1 cellular context compared by ENCODE assay signal in the genomic region with DNA sequence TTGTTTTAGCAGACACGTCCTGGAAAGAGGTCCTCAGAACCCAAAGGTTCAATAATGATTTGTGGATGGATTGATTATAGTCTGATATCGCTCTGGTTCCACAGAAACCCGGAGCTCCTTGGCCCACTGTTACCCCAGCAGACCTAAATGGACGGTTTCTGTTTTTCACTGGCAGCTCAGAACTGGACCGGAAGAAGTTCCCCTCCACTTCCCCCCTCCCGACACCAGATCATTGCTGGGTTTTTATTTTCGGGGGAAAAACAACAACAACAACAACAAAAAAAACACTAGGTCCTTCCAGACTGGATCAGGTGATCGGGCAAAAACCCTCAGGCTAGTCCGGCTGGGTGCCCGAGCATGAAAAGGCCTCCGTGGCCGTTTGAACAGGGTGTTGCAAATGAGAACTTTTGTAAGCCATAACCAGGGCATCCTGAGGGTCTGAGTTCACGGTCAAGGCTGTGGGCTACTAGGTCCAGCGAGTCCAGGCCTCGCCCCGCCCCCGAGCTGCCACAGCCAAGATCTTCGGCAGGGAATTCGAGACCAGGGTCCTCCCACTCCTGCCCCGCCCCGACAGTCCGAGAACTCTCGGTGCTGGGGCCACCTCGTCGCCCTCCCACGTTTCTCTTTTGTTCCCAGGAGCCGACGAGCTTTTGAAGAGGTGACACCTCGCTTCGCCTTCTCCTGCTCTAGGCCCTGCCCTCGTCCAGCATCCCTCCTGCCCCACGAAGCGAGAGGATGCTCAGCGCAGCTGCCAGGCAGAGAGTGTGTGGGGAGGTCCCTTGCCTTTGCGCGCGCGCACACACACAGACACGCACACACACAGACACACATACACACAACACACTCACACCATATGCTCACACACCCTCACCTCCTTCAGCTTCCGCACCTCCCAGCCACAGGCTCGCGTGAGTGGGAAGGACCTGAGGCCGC.
TF ChIP-seq lines count a peak whose summit lies in the region.

No MANE protein-coding gene starts in this region.

TF ChIP-seq in endothelial cell of umbilical vein, 7 proteins besides CTCF, POLR2A, EP300 and RAD21:
- TF ChIP-seq EZH2 (IDR thresholded peaks at IDR 0.05; ENCODE audit: borderline replicate concordance, low read depth, low read length, severe bottlenecking) = peak; percentile 66
- TF ChIP-seq MYC (IDR thresholded peaks at IDR 0.05; ENCODE audit: low read depth, low read length) = no peak
- no peak for TF ChIP-seq JUN (IDR thresholded peaks at IDR 0.05; ENCODE audit: borderline replicate concordance, insufficient read depth, insufficient read length, low read depth)
- no peak for TF ChIP-seq FOS (IDR thresholded peaks at IDR 0.05; ENCODE audit: borderline replicate concordance, insufficient read depth, low read length)
